3 cellular contexts compared by ENCODE assay signal in genomic region chr2:118050386-118050785, GRCh38.
TF ChIP-seq lines count a peak whose summit lies in the region.

No MANE protein-coding gene starts in this region.

TF ChIP-seq in SK-N-SH treated with all-trans-retinoic acid at 6 μM for 48 hours, 23 proteins besides CTCF, POLR2A, EP300 and RAD21:
- no peak for TF ChIP-seq ZNF8 (CRISPR knock-in tag; IDR thresholded peaks at IDR 0.05)
- TF ChIP-seq TCF4 (CRISPR knock-in tag; IDR thresholded peaks at IDR 0.05; ENCODE audit: borderline replicate concordance) = no peak
- no peak for TF ChIP-seq PPARA (CRISPR knock-in tag; IDR thresholded peaks at IDR 0.05; ENCODE audit: borderline replicate concordance)
- peak; percentile 60 for TF ChIP-seq ISL1 (CRISPR knock-in tag; IDR thresholded peaks at IDR 0.05)
- no peak for TF ChIP-seq TSHZ2 (CRISPR knock-in tag; IDR thresholded peaks at IDR 0.05)

TF ChIP-seq in SK-N-SH, 30 proteins besides CTCF, POLR2A, EP300 and RAD21:
- TF ChIP-seq USF2 (IDR thresholded peaks at IDR 0.05; ENCODE audit: borderline replicate concordance, low read depth, low read length) = no peak
- no peak for TF ChIP-seq GATA2 (CRISPR knock-in tag; IDR thresholded peaks at IDR 0.05)
- TF ChIP-seq TAF1 (IDR thresholded peaks at IDR 0.05; ENCODE audit: borderline replicate concordance, low read depth, low read length) = no peak
- TF ChIP-seq EZH2phosphoT487 (IDR thresholded peaks at IDR 0.05; ENCODE audit: borderline replicate concordance, low read depth) = no peak
- no peak for TF ChIP-seq REST (IDR thresholded peaks at IDR 0.05; ENCODE audit: low read depth, low read length)
- no peak for TF ChIP-seq SIN3A (IDR thresholded peaks at IDR 0.05; ENCODE audit: borderline replicate concordance, low read depth, low read length)
- TF ChIP-seq FOSL2 (IDR thresholded peaks at IDR 0.05; ENCODE audit: borderline replicate concordance, low read depth) = no peak
- no peak for TF ChIP-seq NFIC (IDR thresholded peaks at IDR 0.05; ENCODE audit: borderline replicate concordance)
- no peak for TF ChIP-seq MEF2A (IDR thresholded peaks at IDR 0.05; ENCODE audit: borderline replicate concordance, low read depth)
- TF ChIP-seq JUND (IDR thresholded peaks at IDR 0.05) = no peak
TF ChIP-seq in SK-N-SH: peak in this region for 0.

TF ChIP-seq in endothelial cell of umbilical vein, 7 proteins besides CTCF, POLR2A, EP300 and RAD21:
- TF ChIP-seq JUN (IDR thresholded peaks at IDR 0.05; ENCODE audit: borderline replicate concordance, insufficient read depth, insufficient read length, low read depth) (peak; percentile 57), GATA2 (IDR thresholded peaks at IDR 0.05; ENCODE audit: insufficient read depth, insufficient read length, low read depth, low read length) (peak; percentile 45), FOS (IDR thresholded peaks at IDR 0.05; ENCODE audit: borderline replicate concordance, insufficient read depth, low read length) (no peak)
TF ChIP-seq in endothelial cell of umbilical vein: peak in this region for 2.
